22 cellular contexts compared by ENCODE assay signal in the genomic region with DNA sequence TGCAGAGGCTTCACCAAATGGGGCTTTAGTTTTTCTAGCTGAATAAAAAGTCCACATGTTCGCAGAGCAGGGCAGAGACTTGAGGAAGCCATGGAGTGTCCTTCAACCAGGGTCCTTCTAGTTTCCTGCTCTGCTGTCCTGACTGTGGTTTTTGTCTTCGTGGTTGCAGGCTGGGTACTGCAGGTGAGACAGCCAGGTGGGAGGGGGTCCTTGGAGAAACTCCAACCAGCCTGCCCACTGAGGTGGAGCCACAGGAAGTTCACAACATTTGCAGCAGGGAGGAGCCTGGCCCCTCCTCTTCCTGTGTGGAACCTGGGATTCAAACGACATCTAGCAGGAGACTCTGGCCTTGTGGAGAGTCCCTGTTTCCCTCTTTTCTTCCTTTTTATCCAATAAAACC.
DNase-seq lines count a peak whose midpoint lies in the region; ATAC-seq and TF ChIP-seq lines count a peak whose summit lies in the region.
"Had no signal": no experiment of that assay in that cellular context is flagged by ENCODE, and none has a peak within 500 bp of the region (broad histone marks: within the 10 kb centered on the region; RNA-seq: fewer than 3 reads in every experiment).

No MANE protein-coding gene starts in this region.

- H3K9me3 ChIP-seq in endodermal cell (ENCODE audit: control insufficient read depth, low read length): no peaks in the 10 kb centered on the region
- H3K9me3 ChIP-seq in tibial nerve: no peaks in the 10 kb centered on the region
- H3K9me3 ChIP-seq: colonic mucosa, esophagus squamous epithelium, stomach had no signal

- DNase-seq in COLO668 (lab: John Stamatoyannopoulos, UW; ENCODE audit: unreplicated experiment): peak; percentile 26
- DNase-seq in DMS153 treated with DMSO at 0.1 percent for 48 hours (lab: John Stamatoyannopoulos, UW; ENCODE audit: unreplicated experiment): peak; percentile 41
- peak; percentile 20 for DNase-seq in NCI-H510A (lab: John Stamatoyannopoulos, UW)
- DNase-seq in endodermal cell: peak; percentile 51
- DNase-seq in anterior cingulate cortex (lab: John Stamatoyannopoulos, UW): no peak
- no peak for DNase-seq in tibial nerve (ENCODE audit: low spot score in 2 of 2)
- DNase-seq in OCI-M1 (lab: John Stamatoyannopoulos, UW): no peak
- DNase-seq: activated CD4-positive, CD25-positive, alpha-beta regulatory T cell treated with anti-CD3 and anti-CD28 coated beads, Interleukin-2, amount 50 U/mL, for 72 hours; activated T-cell treated with anti-CD3 and anti-CD28 coated beads, Interleukin-2, amount 50 U/mL, for 24 hours; CD8-positive, alpha-beta T cell; colonic mucosa; effector memory CD8-positive, alpha-beta T cell; EL; esophagus squamous epithelium; kidney; occipital lobe; stimulated activated CD4-positive, alpha-beta T cell treated with anti-CD3 and anti-CD28 coated beads, Interleukin-12 subunit alpha, Interleukin-12 subunit beta, amount 100 ng/mL, for 4 hours; stomach had no signal

- peaks cover 17% of the 10 kb centered on the region for H3K27me3 Mint-ChIP-seq in endodermal cell (ENCODE audit: insufficient read depth)

- no peaks in the 10 kb centered on the region for H3K9me3 Mint-ChIP-seq in endodermal cell
- H3K9me3 Mint-ChIP-seq: activated T-cell treated with anti-CD3 and anti-CD28 coated beads, Interleukin-2, amount 50 U/mL, for 24 hours; CD8-positive, alpha-beta T cell; effector memory CD8-positive, alpha-beta T cell; type B pancreatic cell had no signal

- peaks cover 17% of the 10 kb centered on the region for H3K4me1 Mint-ChIP-seq in endodermal cell

- no peak overlapping the region for H3K4me3 Mint-ChIP-seq in endodermal cell
- H3K4me3 Mint-ChIP-seq: activated T-cell treated with anti-CD3 and anti-CD28 coated beads, Interleukin-2, amount 50 U/mL, for 24 hours; CD8-positive, alpha-beta T cell; effector memory CD8-positive, alpha-beta T cell; type B pancreatic cell had no signal

- no peak for TF ChIP-seq CTCF in endodermal cell (conservative IDR thresholded peaks at IDR 0.05)
- TF ChIP-seq CTCF in tibial nerve (IDR thresholded peaks at IDR 0.05): no peak

- no peak for TF ChIP-seq EP300 in tibial nerve (IDR thresholded peaks at IDR 0.05)

- 83 to 95% methylated on average over 3 of the region's 3 CpGs for WGBS in endodermal cell (ENCODE audit: insufficient coverage in 1 of 2, insufficient read length in 1 of 2), 2 experiments
- 73 to 91% methylated on average over 3 of the region's 3 CpGs for WGBS in tibial nerve, 2 donors

- H3K4me3 ChIP-seq in endodermal cell (ENCODE audit: low read length): no peak overlapping the region
- no peak overlapping the region for H3K4me3 ChIP-seq in tibial nerve
- H3K4me3 ChIP-seq: colonic mucosa, esophagus squamous epithelium, lung, stomach had no signal

- no peak for TF ChIP-seq POLR2A in tibial nerve (IDR thresholded peaks at IDR 0.05)

- no peak for ATAC-seq in HG03135 (IDR thresholded peaks at IDR 0.05; ENCODE audit: unreplicated experiment)
- ATAC-seq: CD8-positive, alpha-beta T cell; effector memory CD8-positive, alpha-beta T cell; Right ventricle myocardium inferior had no signal

- H3K27ac ChIP-seq in endodermal cell (ENCODE audit: low read depth, low read length): no peak overlapping the region
- no peak overlapping the region for H3K27ac ChIP-seq in tibial nerve
- H3K27ac ChIP-seq: colonic mucosa, esophagus squamous epithelium, stomach had no signal

- no peaks in the 10 kb centered on the region for H3K36me3 Mint-ChIP-seq in endodermal cell (ENCODE audit: low read depth)
- H3K36me3 Mint-ChIP-seq: CD8-positive, alpha-beta T cell; type B pancreatic cell had no signal

- H3K27ac Mint-ChIP-seq in endodermal cell: no peak overlapping the region
- H3K27ac Mint-ChIP-seq: activated T-cell treated with anti-CD3 and anti-CD28 coated beads, Interleukin-2, amount 50 U/mL, for 24 hours; CD8-positive, alpha-beta T cell; effector memory CD8-positive, alpha-beta T cell; type B pancreatic cell had no signal

- H3K36me3 ChIP-seq in endodermal cell (ENCODE audit: control insufficient read depth, insufficient read depth, low read length) (no peaks in the 10 kb centered on the region), tibial nerve (no peaks in the 10 kb centered on the region)
- H3K36me3 ChIP-seq: colonic mucosa, esophagus squamous epithelium, stomach had no signal

- H3K27me3 ChIP-seq in endodermal cell (ENCODE audit: control insufficient read depth, insufficient read depth, low read length, poor library complexity, severe bottlenecking) (no peaks in the 10 kb centered on the region), tibial nerve (no peaks in the 10 kb centered on the region)
- H3K27me3 ChIP-seq: colonic mucosa, esophagus squamous epithelium, stomach had no signal

- H3K9ac ChIP-seq in endodermal cell (ENCODE audit: extremely low read depth, low read length, poor library complexity, severe bottlenecking): no peak overlapping the region

- H3K4me1 ChIP-seq in endodermal cell (ENCODE audit: control insufficient read depth, insufficient read depth, low read length): no peaks in the 10 kb centered on the region
- peaks cover 0 to 5% (median 0%) of the 10 kb centered on the region in 4 donors for H3K4me1 ChIP-seq in tibial nerve
- H3K4me1 ChIP-seq: colonic mucosa, esophagus squamous epithelium had no signal

Comparison
In these comparisons a context has a peak if more than half of its experiments do, and no peak if none do; other contexts are left out.
1. DNase-seq: peak in COLO668 (single experiment), DMS153 treated with DMSO at 0.1 percent for 48 hours (single experiment), NCI-H510A (single experiment) and endodermal cell (single experiment); none in anterior cingulate cortex (0 of 58), tibial nerve (0 of 2) and OCI-M1 (single experiment).